In the genomic region with DNA sequence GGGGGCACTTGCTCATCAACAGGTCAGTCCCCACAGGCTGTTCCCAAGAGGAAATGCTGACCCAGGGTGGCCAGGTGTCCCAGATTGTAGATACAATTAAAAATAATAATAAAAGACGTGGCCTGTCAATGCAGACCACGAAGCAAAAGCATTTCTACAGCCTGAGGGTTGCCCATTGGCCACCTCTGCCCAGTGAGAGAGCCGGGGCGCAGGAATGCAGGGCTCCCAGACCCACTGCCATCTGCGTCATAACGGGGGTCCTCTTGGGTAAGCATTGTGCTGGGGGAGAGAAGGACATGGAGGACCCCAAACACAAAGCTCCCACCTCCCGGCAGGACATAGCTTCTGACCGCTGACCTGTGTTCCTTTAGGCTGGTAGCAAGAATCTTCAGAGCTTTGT, we compare ENCODE assay signal across 20 cellular contexts. TPM values are rescaled to one million over a fixed set of nuclear protein-coding genes. Genes with fewer than 3 reads are reported as not detected.
DNase-seq lines count a peak whose midpoint lies in the region; ATAC-seq and TF ChIP-seq lines count a peak whose summit lies in the region.
"Had no signal": no experiment of that assay in that cellular context is flagged by ENCODE, and none has a peak within 500 bp of the region (broad histone marks: within the 10 kb centered on the region; RNA-seq: fewer than 3 reads in every experiment).

No MANE protein-coding gene starts in this region.

- no TSS peak for BruUV-seq in A673 (replicated peaks; lab: Mats Ljungman, UMichigan)

- H3K36me3 ChIP-seq in trophoblast cell (ENCODE audit: control insufficient read depth in 1 of 2, insufficient read depth in 2 of 2, low read length in 2 of 2): no peaks in the 10 kb centered on the region
- H3K36me3 ChIP-seq in A673 (ENCODE audit: insufficient read depth, low read length, poor library complexity, severe bottlenecking): no peaks in the 10 kb centered on the region

- no peak overlapping the region for H2AK5ac ChIP-seq in trophoblast cell (ENCODE audit: low read length)

- ATAC-seq in HG03097 (IDR thresholded peaks at IDR 0.05; ENCODE audit: low FRiP score, unreplicated experiment): no peak
- ATAC-seq: A549, GM23338, HCT116 had no signal

- no peak overlapping the region for H4K12ac ChIP-seq in trophoblast cell (ENCODE audit: low read depth, low read length)

- H3K23ac ChIP-seq in trophoblast cell (ENCODE audit: low read length): no peak overlapping the region

- peaks cover 7 to 8% of the 10 kb centered on the region in 2 experiments for H3K4me1 ChIP-seq in trophoblast cell (ENCODE audit: control insufficient read depth in 1 of 2, insufficient read depth in 2 of 2, low read length in 2 of 2)
- H3K4me1 ChIP-seq in A673 (ENCODE audit: insufficient read depth, low read length, poor library complexity, severe bottlenecking): no peaks in the 10 kb centered on the region
- H3K4me1 ChIP-seq: A549 had no signal

- peak overlapping the region; percentile 23 for H2BK12ac ChIP-seq in trophoblast cell (ENCODE audit: low read length)

- no peak overlapping the region for H3K4ac ChIP-seq in trophoblast cell (ENCODE audit: low read depth, low read length)

- intact Hi-C loops in A673 (cut with micrococcal nuclease; ENCODE audit: unreplicated experiment): no loop called here

- CTCF ChIA-PET in A673 (lab: Charles Lee): no interaction called here

- POLR2A ChIA-PET in A673 (lab: Charles Lee; ENCODE audit: low non-redundant PET): no interaction called here

- peaks cover 4% of the 10 kb centered on the region for H3K9me3 ChIP-seq in trophoblast cell (ENCODE audit: insufficient read depth, low read depth, low read length)
- no peaks in the 10 kb centered on the region for H3K9me3 ChIP-seq in A673 (ENCODE audit: low read depth, low read length, poor library complexity, severe bottlenecking)
- H3K9me3 ChIP-seq: A549 had no signal

- no peak overlapping the region for H3K4me2 ChIP-seq in trophoblast cell (ENCODE audit: low read length)
- H3K4me2 ChIP-seq: A549, GM23338 had no signal

- no peak overlapping the region for H2BK120ac ChIP-seq in trophoblast cell (ENCODE audit: insufficient read depth, low read length, poor library complexity)

- no peak overlapping the region for H3K9ac ChIP-seq in trophoblast cell (ENCODE audit: low read length)

- H3K18ac ChIP-seq in trophoblast cell (ENCODE audit: low read length): no peak overlapping the region

- no peak overlapping the region for H4K8ac ChIP-seq in trophoblast cell (ENCODE audit: low read depth, low read length)

- WGBS in trophoblast cell (ENCODE audit: extremely low coverage, insufficient coverage, insufficient read length): no CpG with 5 or more reads among the region's 8 CpGs

- H3K4me3 ChIP-seq in trophoblast cell (ENCODE audit: low read depth, low read length) (no peak overlapping the region), A673 (ENCODE audit: low read depth, low read length, poor library complexity, severe bottlenecking) (no peak overlapping the region)
- H3K4me3 ChIP-seq: A549, GM23338 had no signal

- H2AFZ ChIP-seq in trophoblast cell (ENCODE audit: insufficient read depth, low read length, poor library complexity): no peak overlapping the region
- H2AFZ ChIP-seq: GM23338 had no signal

- no peak overlapping the region for H2BK5ac ChIP-seq in trophoblast cell (ENCODE audit: low read depth, low read length, poor library complexity)

- no peak for TF ChIP-seq CTCF in A673 (conservative IDR thresholded peaks at IDR 0.05; ENCODE audit: low read depth, low read length)

- peak; percentile 21 for DNase-seq in activated CD8-positive, alpha-beta memory T cell treated with anti-CD3 and anti-CD28 coated beads for 24 hours
- DNase-seq in activated CD8-positive, alpha-beta memory T cell treated with anti-CD3 and anti-CD28 coated beads, Interleukin-2, amount 50 U/mL, for 48 hours: no peak
- DNase-seq in mucosa of gallbladder (ENCODE audit: low spot score): peak; percentile 8
- no peak for DNase-seq in trophoblast cell
- DNase-seq in MV-4-11 (lab: John Stamatoyannopoulos, UW): no peak
- DNase-seq in A673 (ENCODE audit: low spot score): no peak
- DNase-seq: 8988T; C1 segment of cervical spinal cord; Calu3; CD4-positive, alpha-beta memory T cell; COR-L47; DMS53; DMS79 treated with DMSO at 0.1 percent for 48 hours; GF-D8; H9; HFFc6 had no signal

- H4K91ac ChIP-seq in trophoblast cell (ENCODE audit: low read depth, low read length): no peak overlapping the region

- no peaks in the 10 kb centered on the region for H3K27me3 ChIP-seq in trophoblast cell (ENCODE audit: insufficient read depth, low read length)
- H3K27me3 ChIP-seq in A673 (replicated peaks; ENCODE audit: insufficient read depth, low read depth, low read length, poor library complexity): no peaks in the 10 kb centered on the region

- H3K79me2 ChIP-seq in trophoblast cell (ENCODE audit: control insufficient read depth, insufficient read depth, low read length, poor library complexity): no peaks in the 10 kb centered on the region

- no peak overlapping the region for H3K14ac ChIP-seq in trophoblast cell (ENCODE audit: low read length)

- H3K27ac ChIP-seq in trophoblast cell (ENCODE audit: low read depth, low read length) (no peak overlapping the region), A673 (ENCODE audit: low read depth, low read length, poor library complexity, severe bottlenecking) (no peak overlapping the region)
- H3K27ac ChIP-seq: A549 had no signal

- H3K79me1 ChIP-seq in trophoblast cell (ENCODE audit: low read length): no peaks in the 10 kb centered on the region

RNA-seq across cellular contexts. Expression of a gene that starts 22.9 kb away (rescaled TPM):
- total RNA-seq in mucosa of gallbladder (226 TPM), A673 (2021) (107 and 114 TPM in 2 replicates)
- 195 and 197 TPM in 2 replicates for polyA plus RNA-seq in trophoblast cell (2013)

Comparison
In these comparisons a context has a peak if more than half of its experiments do, and no peak if none do; other contexts are left out.
1. DNase-seq: peak in activated CD8-positive, alpha-beta memory T cell treated with anti-CD3 and anti-CD28 coated beads for 24 hours (single experiment) and mucosa of gallbladder (single experiment); none in activated CD8-positive, alpha-beta memory T cell treated with anti-CD3 and anti-CD28 coated beads, Interleukin-2, amount 50 U/mL, for 48 hours (single experiment), trophoblast cell (0 of 2), MV-4-11 (single experiment) and A673 (single experiment).